In genomic region chr11:131595812-131596211, GRCh38 we compare ENCODE assay signal across 21 cellular contexts.
DNase-seq lines count a peak whose midpoint lies in the region; ATAC-seq lines count a peak whose summit lies in the region.
"Had no signal": no experiment of that assay in that cellular context is flagged by ENCODE, and none has a peak within 500 bp of the region (broad histone marks: within the 10 kb centered on the region; RNA-seq: fewer than 3 reads in every experiment).

No MANE protein-coding gene starts in this region.

- H3K27ac ChIP-seq in caudate nucleus (ENCODE audit: low read depth, low read length) = peak overlapping the region; percentile 90
- H3K27ac ChIP-seq: BLaER1 treated with 17β-estradiol and CSF1 and Interleukin-3, amounts not matched to agents 10 nM and 100 nM; GM23248; Peyer's patch; SK-N-MC had no signal

- H3K36me3 Mint-ChIP-seq in effector memory CD8-positive, alpha-beta T cell (ENCODE audit: insufficient read depth) = no peaks in the 10 kb centered on the region

- H3K27ac Mint-ChIP-seq in effector memory CD8-positive, alpha-beta T cell = no peak overlapping the region
- H3K27ac Mint-ChIP-seq: CD4-positive, alpha-beta T cell had no signal

- no peaks in the 10 kb centered on the region for H3K4me1 Mint-ChIP-seq in effector memory CD8-positive, alpha-beta T cell (ENCODE audit: low read depth in 2 of 2)

- no peak for ATAC-seq in effector memory CD8-positive, alpha-beta T cell (replicated peaks)

- H3K27me3 Mint-ChIP-seq in effector memory CD8-positive, alpha-beta T cell = no peaks in the 10 kb centered on the region
- H3K27me3 Mint-ChIP-seq: CD4-positive, alpha-beta T cell had no signal

- peaks cover 0 to 8% of the 10 kb centered on the region in 2 donors for H3K9me3 Mint-ChIP-seq in effector memory CD8-positive, alpha-beta T cell
- H3K9me3 Mint-ChIP-seq: CD4-positive, alpha-beta T cell had no signal

- H3K4me3 Mint-ChIP-seq in effector memory CD8-positive, alpha-beta T cell = no peak overlapping the region
- H3K4me3 Mint-ChIP-seq: CD4-positive, alpha-beta T cell had no signal

- DNase-seq in NCI-H82 (lab: John Stamatoyannopoulos, UW) (peak; percentile 55), NCI-H82 treated with DMSO at 0.1 percent for 48 hours (lab: John Stamatoyannopoulos, UW; ENCODE audit: unreplicated experiment) (no peak), caudate nucleus (lab: John Stamatoyannopoulos, UW) (peak in 3 of 61 donors; percentile 22 to 47 (median 26)), left kidney (ENCODE audit: low read depth, low spot score) (peak; percentile 8), putamen (ENCODE audit: low spot score) (no peak), HuH-7.5 (ENCODE audit: low spot score) (no peak)
- no peak for DNase-seq in effector memory CD8-positive, alpha-beta T cell
- DNase-seq: CD4-positive, alpha-beta T cell; GM23248; H7; KBM-7; MM.1S; NCI-H1417 treated with DMSO at 0.1 percent for 48 hours; NCI-H1694 treated with DMSO at 0.1 percent for 48 hours; NCI-H2107; NCI-H524; NCI-H748 treated with DMSO at 0.1 percent for 48 hours; Peyer's patch; SIG-M5 had no signal

Comparison
In these comparisons a context has a peak if more than half of its experiments do, and no peak if none do; other contexts are left out.
1. DNase-seq: peak in NCI-H82 (single experiment) and left kidney (single experiment); none in NCI-H82 treated with DMSO at 0.1 percent for 48 hours (single experiment), putamen (single experiment), effector memory CD8-positive, alpha-beta T cell (0 of 3) and HuH-7.5 (single experiment).